In genomic region chr11:73598719-73599379, GRCh38 we compare ENCODE assay signal across 8 cellular contexts. TPM values are rescaled to one million over a fixed set of nuclear protein-coding genes. Genes with fewer than 3 reads are reported as not detected.
DNase-seq lines count a peak whose midpoint lies in the region; ATAC-seq and TF ChIP-seq lines count a peak whose summit lies in the region.

No MANE protein-coding gene starts in this region.

- in situ Hi-C loops in IMR-90 (cut with MboI; ENCODE audit: low sequenced_read_pairs), result no loop called here

- H3K18ac ChIP-seq in IMR-90 (ENCODE audit: low read depth, low read length), result peak overlapping the region; percentile 84

- H2BK120ac ChIP-seq in IMR-90 (ENCODE audit: low read depth, low read length), result peak overlapping the region; percentile 88

- WGBS in IMR-90 (ENCODE audit: extremely low coverage in 2 of 2, insufficient read length in 1 of 2), 2 experiments, result 50% methylated on average over 3 of the region's 20 CpGs; no CpG with 5 or more reads in 1 of the 2 experiments

- no peaks in the 10 kb centered on the region for H3K27me3 ChIP-seq in IMR-90 (ENCODE audit: control insufficient read depth, insufficient read depth, low read length)

- DNase-seq in NCI-H2227 treated with DMSO at 0.1 percent for 48 hours (lab: John Stamatoyannopoulos, UW) (peak; percentile 79), NCI-H2227 (lab: John Stamatoyannopoulos, UW; ENCODE audit: unreplicated experiment) (no peak), IMR-90 (no peak), chondrocyte (ENCODE audit: low spot score) (no peak), HK-2 (ENCODE audit: unreplicated experiment) (no peak), epidermal melanocyte (ENCODE audit: insufficient read length, low spot score) (no peak)

- intact Hi-C loops in IMR-90 (cut with micrococcal nuclease), result loop anchor here (1.0 to 10.0 kb wide), 4 partner anchors 62 to 294 kb away; partner anchors contain the start of gene ARHGEF17

- H3K4me3 Mint-ChIP-seq in chondrocyte (ENCODE audit: unreplicated experiment), result peak overlapping the region; percentile 93
- H3K4me3 Mint-ChIP-seq in nephron, result peak overlapping the region; percentile 89 to 94 (median 93)

- H3K9me3 Mint-ChIP-seq in chondrocyte (ENCODE audit: low read depth) (no peaks in the 10 kb centered on the region), nephron (no peaks in the 10 kb centered on the region)

- no peak for TF ChIP-seq POLR2A in IMR-90 (IDR thresholded peaks at IDR 0.05; ENCODE audit: low read depth, low read length)

- dilution Hi-C loops in IMR-90 (cut with HindIII; ENCODE audit: low sequenced_read_pairs, unreplicated experiment), result no loop called here

- H4K5ac ChIP-seq in IMR-90 (ENCODE audit: low read depth, low read length), result peak overlapping the region; percentile 97

- H2BK15ac ChIP-seq in IMR-90 (ENCODE audit: low read depth, low read length), result peak overlapping the region; percentile 88; the same call in 1 of the 3 replicates

- peak overlapping the region; percentile 63; the same call in 1 of the 2 replicates for H2BK20ac ChIP-seq in IMR-90 (ENCODE audit: low read depth, low read length)

- CTCF ChIA-PET in IMR-90 (lab: Yijun Ruan, JAX), result interaction anchor here (0.7 kb wide), 1 partner anchor 150 kb away, joined by 7 read pairs; no protein-coding TSS in a partner anchor

- no peak for TF ChIP-seq RAD21 in IMR-90 (IDR thresholded peaks at IDR 0.05; ENCODE audit: low read length)

- peak overlapping the region; percentile 96 for H3K27ac ChIP-seq in IMR-90 (ENCODE audit: insufficient read depth, low read length)

- H3K56ac ChIP-seq in IMR-90 (ENCODE audit: extremely low read depth, insufficient read depth, low read length), result peak overlapping the region; percentile 97

- H3K27me3 Mint-ChIP-seq in chondrocyte (ENCODE audit: low read depth), result no peaks in the 10 kb centered on the region
- no peaks in the 10 kb centered on the region for H3K27me3 Mint-ChIP-seq in nephron (ENCODE audit: low read depth)

- no peak for ATAC-seq in IMR-90 (ENCODE audit: low read depth)
- no peak for ATAC-seq in HG02759 (IDR thresholded peaks at IDR 0.05; ENCODE audit: unreplicated experiment)

- H3K4me3 ChIP-seq in IMR-90 (ENCODE audit: insufficient read depth, low read depth, low read length), result peak overlapping the region; percentile 57

- TF ChIP-seq CTCF in IMR-90 (conservative IDR thresholded peaks at IDR 0.05; ENCODE audit: low read depth, low read length), result no peak
- TF ChIP-seq CTCF in chondrocyte (IDR thresholded peaks at IDR 0.05), result no peak
- no peak for TF ChIP-seq CTCF in nephron (IDR thresholded peaks at IDR 0.05; ENCODE audit: unreplicated experiment in 3 of 3)

- peak overlapping the region; percentile 71 for H2AK5ac ChIP-seq in IMR-90 (ENCODE audit: low read depth, low read length)

- peak overlapping the region; percentile 97 for H2AFZ ChIP-seq in IMR-90 (replicated peaks; ENCODE audit: low read length, poor library complexity)

- no peaks in the 10 kb centered on the region for H3K36me3 Mint-ChIP-seq in chondrocyte (ENCODE audit: low read depth)
- no peaks in the 10 kb centered on the region for H3K36me3 Mint-ChIP-seq in nephron (ENCODE audit: low read depth)

- H3K4me1 ChIP-seq in IMR-90 (ENCODE audit: control insufficient read depth, insufficient read depth, low read length), result peaks cover 6% of the 10 kb centered on the region; the same call in 1 of the 2 replicates

- peak overlapping the region; percentile 68 for H2AK9ac ChIP-seq in IMR-90 (replicated peaks; ENCODE audit: low read depth, low read length, poor library complexity)

- peak overlapping the region; percentile 89 for H2BK5ac ChIP-seq in IMR-90 (ENCODE audit: low read depth, low read length, poor library complexity, severe bottlenecking)

- peak overlapping the region; percentile 99 for H3K4ac ChIP-seq in IMR-90 (ENCODE audit: low read depth, low read length)

- peaks cover 13% of the 10 kb centered on the region; the same call in 1 of the 2 replicates for H4K20me1 ChIP-seq in IMR-90 (ENCODE audit: insufficient read depth, low read length)

- H3K23ac ChIP-seq in IMR-90 (ENCODE audit: low read depth, low read length), result peak overlapping the region; percentile 99

- H3K27ac Mint-ChIP-seq in chondrocyte (ENCODE audit: unreplicated experiment) (peak overlapping the region; percentile 88), nephron (peak overlapping the region; percentile 95 to 97 (median 97))

- peaks cover 41% of the 10 kb centered on the region for H3K4me1 Mint-ChIP-seq in chondrocyte (ENCODE audit: low read depth)
- peaks cover 25% of the 10 kb centered on the region for H3K4me1 Mint-ChIP-seq in nephron

- no TSS peak for BruUV-seq in IMR-90 (replicated peaks; lab: Mats Ljungman, UMichigan)

- H4K8ac ChIP-seq in IMR-90 (ENCODE audit: low read depth in 2 of 2, low read length in 2 of 2), result peak overlapping the region; percentile 86 to 100

- peak overlapping the region; percentile 100 for H3K14ac ChIP-seq in IMR-90 (replicated peaks; ENCODE audit: low read depth, low read length)

- H3K36me3 ChIP-seq in IMR-90 (ENCODE audit: control insufficient read depth, insufficient read depth, low read length), result no peaks in the 10 kb centered on the region

- peak overlapping the region; percentile 95 for H4K91ac ChIP-seq in IMR-90 (ENCODE audit: insufficient read depth, low read depth, low read length)

- H3K9me1 ChIP-seq in IMR-90 (ENCODE audit: insufficient read depth, low read length), result peaks cover 13% of the 10 kb centered on the region

- POLR2A ChIA-PET in IMR-90 (lab: Charles Lee; ENCODE audit: unreplicated experiment), result no interaction called here

- H3K9me3 ChIP-seq in IMR-90 (ENCODE audit: control insufficient read depth, insufficient read depth, low read length), result no peaks in the 10 kb centered on the region

- peaks cover 16 to 35% of the 10 kb centered on the region in 2 experiments for H3K79me1 ChIP-seq in IMR-90 (ENCODE audit: low read depth in 1 of 2, low read length in 2 of 2)

- peak overlapping the region; percentile 82 for H3K4me2 ChIP-seq in IMR-90 (ENCODE audit: low read depth, low read length)

- peak overlapping the region; percentile 99 for H3K9ac ChIP-seq in IMR-90 (ENCODE audit: low read depth, low read length)

TF ChIP-seq in IMR-90, 13 proteins besides CTCF, POLR2A, EP300 and RAD21:
- TF ChIP-seq MAZ (IDR thresholded peaks at IDR 0.05; ENCODE audit: borderline replicate concordance, low read depth, low read length) (no peak), CEBPB (IDR thresholded peaks at IDR 0.05; ENCODE audit: low read depth, low read length) (peak; percentile 51)

RNA-seq across cellular contexts. Expression of gene FAM168A, which starts 0.9 kb away (rescaled TPM):
- total RNA-seq in IMR-90 (2012; rRNA removed) (13.1 and 13.6 TPM in 2 replicates), chondrocyte (53.7 to 62.4 TPM (median 58.0 TPM) in 3 replicates)
- polyA plus RNA-seq in IMR-90 (2012; rRNA removed), result 22.8 and 25.9 TPM in 2 replicates
- polyA plus RNA-seq in IMR-90 (2012; cell fraction: cytosol; rRNA removed), result 6.5 and 14.4 TPM in 2 replicates
- 38.0 and 40.8 TPM in 2 replicates for polyA plus RNA-seq in IMR-90 (2012; cell fraction: nucleus; rRNA removed; ENCODE audit: low replicate concordance)

RNA-seq across cellular contexts. Expression of gene PLEKHB1, which starts 47.5 kb away (rescaled TPM):
- total RNA-seq in IMR-90 (2012; rRNA removed), result under 0.01 and 0.36 TPM in 2 replicates
- 0.79 and 0.86 TPM in 2 replicates for polyA plus RNA-seq in IMR-90 (2012; rRNA removed)
- 0.89 and 1.6 TPM in 2 replicates for polyA plus RNA-seq in IMR-90 (2012; cell fraction: cytosol; rRNA removed)
- polyA plus RNA-seq in IMR-90 (2012; cell fraction: nucleus; rRNA removed; ENCODE audit: low replicate concordance), result 0.65 and 0.88 TPM in 2 replicates
- total RNA-seq in chondrocyte, result 2.0 to 2.9 TPM in 2 of 3 replicates, not detected in the other
